1 cellular context compared by ENCODE assay signal in the genomic region with DNA sequence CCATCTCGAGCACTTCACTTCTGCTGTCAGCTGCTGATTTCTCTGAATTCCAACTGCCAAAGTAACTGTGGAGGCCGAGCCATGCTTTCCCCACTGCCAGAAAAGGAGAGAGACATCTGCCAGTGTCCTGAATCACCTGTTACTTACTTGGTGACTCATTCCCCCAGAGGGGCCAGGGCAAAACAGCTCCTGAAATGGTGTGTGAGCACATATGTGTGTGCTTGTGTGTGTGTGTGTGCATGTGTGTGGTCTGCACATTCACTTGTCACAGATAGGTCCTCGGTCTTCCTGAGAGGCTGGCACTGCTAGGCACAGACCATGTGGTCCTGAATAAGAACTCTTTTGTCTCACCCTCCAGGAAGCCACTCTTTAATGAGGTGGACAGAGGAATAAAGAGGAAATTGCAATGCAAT.
TF ChIP-seq lines count a peak whose summit lies in the region.

No MANE protein-coding gene starts in this region.

TF ChIP-seq in GM23338, 12 proteins besides CTCF, POLR2A, EP300 and RAD21 (continued from another document):
- TF ChIP-seq, protein P1, sequence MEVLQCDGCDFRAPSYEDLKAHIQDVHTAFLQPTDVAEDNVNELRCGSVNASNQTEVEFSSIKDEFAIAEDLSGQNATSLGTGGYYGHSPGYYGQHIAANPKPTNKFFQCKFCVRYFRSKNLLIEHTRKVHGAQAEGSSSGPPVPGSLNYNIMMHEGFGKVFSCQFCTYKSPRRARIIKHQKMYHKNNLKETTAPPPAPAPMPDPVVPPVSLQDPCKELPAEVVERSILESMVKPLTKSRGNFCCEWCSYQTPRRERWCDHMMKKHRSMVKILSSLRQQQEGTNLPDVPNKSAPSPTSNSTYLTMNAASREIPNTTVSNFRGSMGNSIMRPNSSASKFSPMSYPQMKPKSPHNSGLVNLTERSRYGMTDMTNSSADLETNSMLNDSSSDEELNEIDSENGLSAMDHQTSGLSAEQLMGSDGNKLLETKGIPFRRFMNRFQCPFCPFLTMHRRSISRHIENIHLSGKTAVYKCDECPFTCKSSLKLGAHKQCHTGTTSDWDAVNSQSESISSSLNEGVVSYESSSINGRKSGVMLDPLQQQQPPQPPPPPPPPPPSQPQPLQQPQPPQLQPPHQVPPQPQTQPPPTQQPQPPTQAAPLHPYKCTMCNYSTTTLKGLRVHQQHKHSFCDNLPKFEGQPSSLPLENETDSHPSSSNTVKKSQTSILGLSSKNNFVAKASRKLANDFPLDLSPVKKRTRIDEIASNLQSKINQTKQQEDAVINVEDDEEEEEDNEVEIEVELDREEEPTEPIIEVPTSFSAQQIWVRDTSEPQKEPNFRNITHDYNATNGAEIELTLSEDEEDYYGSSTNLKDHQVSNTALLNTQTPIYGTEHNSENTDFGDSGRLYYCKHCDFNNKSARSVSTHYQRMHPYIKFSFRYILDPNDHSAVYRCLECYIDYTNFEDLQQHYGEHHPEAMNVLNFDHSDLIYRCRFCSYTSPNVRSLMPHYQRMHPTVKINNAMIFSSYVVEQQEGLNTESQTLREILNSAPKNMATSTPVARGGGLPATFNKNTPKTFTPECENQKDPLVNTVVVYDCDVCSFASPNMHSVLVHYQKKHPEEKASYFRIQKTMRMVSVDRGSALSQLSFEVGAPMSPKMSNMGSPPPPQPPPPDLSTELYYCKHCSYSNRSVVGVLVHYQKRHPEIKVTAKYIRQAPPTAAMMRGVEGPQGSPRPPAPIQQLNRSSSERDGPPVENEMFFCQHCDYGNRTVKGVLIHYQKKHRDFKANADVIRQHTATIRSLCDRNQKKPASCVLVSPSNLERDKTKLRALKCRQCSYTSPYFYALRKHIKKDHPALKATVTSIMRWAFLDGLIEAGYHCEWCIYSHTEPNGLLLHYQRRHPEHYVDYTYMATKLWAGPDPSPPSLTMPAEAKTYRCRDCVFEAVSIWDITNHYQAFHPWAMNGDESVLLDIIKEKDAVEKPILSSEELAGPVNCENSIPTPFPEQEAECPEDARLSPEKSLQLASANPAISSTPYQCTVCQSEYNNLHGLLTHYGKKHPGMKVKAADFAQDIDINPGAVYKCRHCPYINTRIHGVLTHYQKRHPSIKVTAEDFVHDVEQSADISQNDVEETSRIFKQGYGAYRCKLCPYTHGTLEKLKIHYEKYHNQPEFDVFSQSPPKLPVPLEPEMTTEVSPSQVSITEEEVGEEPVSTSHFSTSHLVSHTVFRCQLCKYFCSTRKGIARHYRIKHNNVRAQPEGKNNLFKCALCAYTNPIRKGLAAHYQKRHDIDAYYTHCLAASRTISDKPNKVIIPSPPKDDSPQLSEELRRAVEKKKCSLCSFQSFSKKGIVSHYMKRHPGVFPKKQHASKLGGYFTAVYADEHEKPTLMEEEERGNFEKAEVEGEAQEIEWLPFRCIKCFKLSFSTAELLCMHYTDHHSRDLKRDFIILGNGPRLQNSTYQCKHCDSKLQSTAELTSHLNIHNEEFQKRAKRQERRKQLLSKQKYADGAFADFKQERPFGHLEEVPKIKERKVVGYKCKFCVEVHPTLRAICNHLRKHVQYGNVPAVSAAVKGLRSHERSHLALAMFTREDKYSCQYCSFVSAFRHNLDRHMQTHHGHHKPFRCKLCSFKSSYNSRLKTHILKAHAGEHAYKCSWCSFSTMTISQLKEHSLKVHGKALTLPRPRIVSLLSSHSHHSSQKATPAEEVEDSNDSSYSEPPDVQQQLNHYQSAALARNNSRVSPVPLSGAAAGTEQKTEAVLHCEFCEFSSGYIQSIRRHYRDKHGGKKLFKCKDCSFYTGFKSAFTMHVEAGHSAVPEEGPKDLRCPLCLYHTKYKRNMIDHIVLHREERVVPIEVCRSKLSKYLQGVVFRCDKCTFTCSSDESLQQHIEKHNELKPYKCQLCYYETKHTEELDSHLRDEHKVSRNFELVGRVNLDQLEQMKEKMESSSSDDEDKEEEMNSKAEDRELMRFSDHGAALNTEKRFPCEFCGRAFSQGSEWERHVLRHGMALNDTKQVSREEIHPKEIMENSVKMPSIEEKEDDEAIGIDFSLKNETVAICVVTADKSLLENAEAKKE (CRISPR knock-in tag; IDR thresholded peaks at IDR 0.05) = no peak
- TF ChIP-seq CREB1 (CRISPR knock-in tag; IDR thresholded peaks at IDR 0.05; ENCODE audit: low read depth) (no peak), EZH2phosphoT487 (IDR thresholded peaks at IDR 0.05; ENCODE audit: unreplicated experiment) (no peak), NANOG (IDR thresholded peaks at IDR 0.05; ENCODE audit: borderline replicate concordance) (no peak), STAT1 (IDR thresholded peaks at IDR 0.05; ENCODE audit: unreplicated experiment) (no peak), EZH2 (IDR thresholded peaks at IDR 0.05; ENCODE audit: low read depth, unreplicated experiment) (no peak), JUNB (IDR thresholded peaks at IDR 0.05; ENCODE audit: unreplicated experiment) (no peak), POLR2AphosphoS5 (IDR thresholded peaks at IDR 0.05; ENCODE audit: low read depth) (no peak), ZNF331 (CRISPR knock-in tag; IDR thresholded peaks at IDR 0.05; ENCODE audit: low read depth) (no peak)
- TF ChIP-seq, protein P2, sequence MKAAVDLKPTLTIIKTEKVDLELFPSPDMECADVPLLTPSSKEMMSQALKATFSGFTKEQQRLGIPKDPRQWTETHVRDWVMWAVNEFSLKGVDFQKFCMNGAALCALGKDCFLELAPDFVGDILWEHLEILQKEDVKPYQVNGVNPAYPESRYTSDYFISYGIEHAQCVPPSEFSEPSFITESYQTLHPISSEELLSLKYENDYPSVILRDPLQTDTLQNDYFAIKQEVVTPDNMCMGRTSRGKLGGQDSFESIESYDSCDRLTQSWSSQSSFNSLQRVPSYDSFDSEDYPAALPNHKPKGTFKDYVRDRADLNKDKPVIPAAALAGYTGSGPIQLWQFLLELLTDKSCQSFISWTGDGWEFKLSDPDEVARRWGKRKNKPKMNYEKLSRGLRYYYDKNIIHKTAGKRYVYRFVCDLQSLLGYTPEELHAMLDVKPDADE (IDR thresholded peaks at IDR 0.05) = no peak
